In the genomic region with DNA sequence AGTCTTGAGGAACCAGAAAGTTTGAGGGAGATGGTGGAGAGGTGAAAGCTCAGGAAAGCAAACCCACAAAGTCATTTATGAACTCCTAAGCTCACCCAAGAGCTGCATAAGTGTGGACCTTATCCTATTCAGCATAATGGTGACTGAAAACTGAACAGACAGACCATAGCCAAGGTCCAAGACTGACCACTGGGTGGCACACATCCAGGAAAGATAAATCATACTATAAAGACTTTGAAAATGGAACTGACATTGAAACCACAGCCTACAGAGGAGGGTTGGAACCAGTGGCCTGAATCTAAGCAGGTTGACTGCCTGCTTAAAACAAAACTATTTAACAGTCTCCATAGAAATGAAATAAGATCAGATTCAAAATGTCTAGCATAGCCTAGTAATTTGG, we compare ENCODE assay signal across 9 cellular contexts.
DNase-seq lines count a peak whose midpoint lies in the region; ATAC-seq, FAIRE-seq and TF ChIP-seq lines count a peak whose summit lies in the region.
"Had no signal": no experiment of that assay in that cellular context is flagged by ENCODE, and none has a peak within 500 bp of the region (broad histone marks: within the 10 kb centered on the region; RNA-seq: fewer than 3 reads in every experiment).

No MANE protein-coding gene starts in this region.

- H3K27me3 ChIP-seq in fibroblast of lung (ENCODE audit: control insufficient read depth, insufficient read depth, low read length) (no peaks in the 10 kb centered on the region), ovary (no peaks in the 10 kb centered on the region)

- no peak overlapping the region for H2AFZ ChIP-seq in fibroblast of lung (ENCODE audit: low read length)

- TF ChIP-seq EP300 in ovary (IDR thresholded peaks at IDR 0.05) = no peak

- H3K9ac ChIP-seq in fibroblast of lung (ENCODE audit: insufficient read depth, low read length) = no peak overlapping the region
- H3K9ac ChIP-seq: KMS-11 had no signal

- H3K27ac ChIP-seq in fibroblast of lung (ENCODE audit: insufficient read depth, low read length) = no peak overlapping the region
- H3K27ac ChIP-seq in ovary = no peak overlapping the region
- H3K27ac ChIP-seq: KMS-11 had no signal

- H3K4me1 ChIP-seq in fibroblast of lung (ENCODE audit: control insufficient read depth, extremely low read depth, insufficient read depth, low read length) (no peaks in the 10 kb centered on the region), ovary (ENCODE audit: insufficient read depth) (no peaks in the 10 kb centered on the region)

- no peaks in the 10 kb centered on the region for H3K36me3 ChIP-seq in fibroblast of lung (ENCODE audit: control insufficient read depth, insufficient read depth, low read length)
- H3K36me3 ChIP-seq in ovary = no peaks in the 10 kb centered on the region

- ATAC-seq in GM21786 (IDR thresholded peaks at IDR 0.05; ENCODE audit: unreplicated experiment) = peak; percentile 89
- ATAC-seq in activated naive CD4-positive, alpha-beta T cell treated with anti-CD3 and anti-CD28 coated beads, Interleukin-2, amount 50 U/mL, for 72 hours = no peak

- intact Hi-C loops in ovary (cut with DNase I) = no loop called here
- intact Hi-C loops in cardiac septum (cut with DNase I) = no loop called here

- H3K4me3 ChIP-seq in LNCaP clone FGC (ENCODE audit: low read depth, low read length) = no peak overlapping the region
- no peak overlapping the region for H3K4me3 ChIP-seq in fibroblast of lung (replicated peaks in 1 of 4; ENCODE audit: control extremely low read depth in 1 of 4, insufficient read depth in 1 of 4, low read depth in 3 of 4, low read length in 4 of 4)
- no peak overlapping the region for H3K4me3 ChIP-seq in ovary

- FAIRE-seq in GM12892 (lab: Jason Lieb, UNC) = peak; percentile 24

- no peak for DNase-seq in GM12892 (ENCODE audit: insufficient read length)
- DNase-seq in LNCaP clone FGC (ENCODE audit: low read depth) = no peak
- peak; percentile 1 to 33 for DNase-seq in fibroblast of lung (ENCODE audit: low read depth in 2 of 2)
- no peak for DNase-seq in ovary
- no peak for DNase-seq in cardiac septum (ENCODE audit: low spot score)
- no peak for DNase-seq in activated naive CD4-positive, alpha-beta T cell treated with anti-CD3 and anti-CD28 coated beads, Interleukin-2, amount 50 U/mL, for 72 hours (ENCODE audit: low spot score in 2 of 2)
- no peak for DNase-seq in NCI-H446 (lab: John Stamatoyannopoulos, UW)

- TF ChIP-seq CTCF in LNCaP clone FGC (IDR thresholded peaks at IDR 0.05; ENCODE audit: control insufficient read depth, extremely low read depth, insufficient read depth) (peak; percentile 41), fibroblast of lung (conservative IDR thresholded peaks at IDR 0.05 in 1 of 2, IDR thresholded peaks at IDR 0.05 in 1 of 2; ENCODE audit: low read depth in 1 of 2, low read length in 2 of 2) (no peak), ovary (IDR thresholded peaks at IDR 0.05) (no peak)

- H3K4me2 ChIP-seq in fibroblast of lung (ENCODE audit: extremely low read depth, insufficient read depth, low read length) = no peak overlapping the region
- H3K4me2 ChIP-seq: KMS-11 had no signal

- H3K27ac Mint-ChIP-seq in activated naive CD4-positive, alpha-beta T cell treated with anti-CD3 and anti-CD28 coated beads, Interleukin-2, amount 50 U/mL, for 72 hours = no peak overlapping the region

- H3K36me3 Mint-ChIP-seq in activated naive CD4-positive, alpha-beta T cell treated with anti-CD3 and anti-CD28 coated beads, Interleukin-2, amount 50 U/mL, for 72 hours = no peaks in the 10 kb centered on the region

- H3K9me3 Mint-ChIP-seq in activated naive CD4-positive, alpha-beta T cell treated with anti-CD3 and anti-CD28 coated beads, Interleukin-2, amount 50 U/mL, for 72 hours = peaks cover 4 to 6% of the 10 kb centered on the region in 2 donors

- H3K9me3 ChIP-seq in fibroblast of lung (ENCODE audit: control insufficient read depth, insufficient read depth, low read depth, low read length) = no peaks in the 10 kb centered on the region
- no peaks in the 10 kb centered on the region for H3K9me3 ChIP-seq in ovary

- no peak for TF ChIP-seq POLR2A in GM12892 (IDR thresholded peaks at IDR 0.05; ENCODE audit: low read depth, low read length)
- no peak for TF ChIP-seq POLR2A in ovary (IDR thresholded peaks at IDR 0.05)

- no peaks in the 10 kb centered on the region for H4K20me1 ChIP-seq in fibroblast of lung (ENCODE audit: control insufficient read depth, extremely low read depth, insufficient read depth, low read length)

- no peaks in the 10 kb centered on the region for H3K79me2 ChIP-seq in fibroblast of lung (ENCODE audit: control insufficient read depth, insufficient read depth, low read length)

Comparison
In these comparisons a context has a peak if more than half of its experiments do, and no peak if none do; other contexts are left out.
1. DNase-seq: peak in fibroblast of lung (2 of 2); none in GM12892 (single experiment), LNCaP clone FGC (single experiment), ovary (0 of 5), cardiac septum (single experiment), activated naive CD4-positive, alpha-beta T cell treated with anti-CD3 and anti-CD28 coated beads, Interleukin-2, amount 50 U/mL, for 72 hours (0 of 2) and NCI-H446 (0 of 2).